8 cellular contexts compared by ENCODE assay signal in the genomic region with DNA sequence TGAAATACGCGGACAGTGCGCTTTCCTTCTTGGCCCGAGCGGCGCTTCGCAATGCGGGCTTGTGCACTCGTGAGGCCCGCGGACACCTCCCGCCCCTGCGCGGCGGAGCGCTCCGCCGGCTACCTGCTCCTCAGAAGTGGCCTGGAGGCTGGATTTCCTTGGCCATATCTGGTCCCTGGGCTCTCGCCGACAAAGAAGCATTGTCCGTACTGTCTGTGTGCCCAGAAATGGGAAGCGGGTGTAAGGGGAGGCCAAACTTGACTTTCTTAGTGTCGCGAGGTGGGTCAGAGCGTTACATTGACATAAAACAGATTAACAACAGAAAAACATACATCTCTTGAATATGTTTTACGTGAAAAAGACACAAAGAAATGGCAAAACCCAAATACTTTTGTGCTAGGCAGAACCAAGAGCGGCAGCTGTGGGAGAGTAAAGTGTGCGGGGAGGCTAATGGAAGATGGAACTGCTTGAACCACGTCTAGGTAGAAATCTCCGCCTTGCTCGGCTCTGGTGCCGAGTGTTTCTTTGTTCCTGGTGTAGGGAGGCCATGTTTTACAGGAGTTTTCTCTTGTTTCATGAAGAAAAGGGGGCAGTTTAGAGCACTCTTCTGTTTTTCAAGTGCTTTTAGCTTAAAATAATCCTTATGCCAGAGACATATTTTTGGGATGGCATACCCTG.
DNase-seq lines count a peak whose midpoint lies in the region; ATAC-seq and TF ChIP-seq lines count a peak whose summit lies in the region.

No MANE protein-coding gene starts in this region.

- POLR2A ChIA-PET in GM10248 (lab: Yijun Ruan, JAX): interaction anchor here (2.3 kb wide), 1 partner anchor 57 kb away, joined by 6 read pairs; no protein-coding TSS in a partner anchor

- CTCF ChIA-PET in GM10248 (lab: Yijun Ruan, JAX): interaction anchor here (1.0 to 2.3 kb wide), 8 partner anchors 8 to 89 kb away, joined by 3 to 12 read pairs (median 4); no protein-coding TSS in a partner anchor

- in situ Hi-C loops in astrocyte of the cerebellum (cut with HindIII; ENCODE audit: low sequenced_read_pairs): no loop called here

- peak; percentile 15 for ATAC-seq in HG03066 (IDR thresholded peaks at IDR 0.05; ENCODE audit: low read depth, unreplicated experiment)

- TF ChIP-seq CTCF in astrocyte of the cerebellum (IDR thresholded peaks at IDR 0.05; ENCODE audit: low read depth, low read length, missing control alignments) (no peak), GM10248 (IDR thresholded peaks at IDR 0.05; ENCODE audit: control extremely low read depth, extremely low read depth, low read depth, missing control alignments) (no peak)

- peak; percentile 28 for DNase-seq in activated naive CD4-positive, alpha-beta T cell treated with Interleukin-2 at 50 U/mL for 16 hours
- DNase-seq in activated naive CD4-positive, alpha-beta T cell treated with anti-CD3 and anti-CD28 coated beads, Interleukin-2, amount 50 U/mL, for 16 hours: no peak
- DNase-seq in NCI-H526 (lab: John Stamatoyannopoulos, UW) (peak; percentile 12 to 32), astrocyte of the cerebellum (ENCODE audit: low read depth) (no peak), kidney glomerular epithelial cell (lab: John Stamatoyannopoulos, UW) (peak; percentile 44), GM10248 (ENCODE audit: extremely low spot score) (no peak)
- DNase-seq in stimulated activated CD8-positive, alpha-beta memory T cell treated with anti-CD3 and anti-CD28 coated beads, Interleukin-12 subunit alpha, Interleukin-12 subunit beta, amount 100 ng/mL, for 1 hour (ENCODE audit: low read depth): peak; percentile 3

- H3K4me3 ChIP-seq in astrocyte of the cerebellum (ENCODE audit: low read depth, low read length): peak overlapping the region; percentile 97

Comparison
In these comparisons a context has a peak if more than half of its experiments do, and no peak if none do; other contexts are left out.
1. DNase-seq: peak in activated naive CD4-positive, alpha-beta T cell treated with Interleukin-2 at 50 U/mL for 16 hours (single experiment), NCI-H526 (2 of 2), kidney glomerular epithelial cell (single experiment) and stimulated activated CD8-positive, alpha-beta memory T cell treated with anti-CD3 and anti-CD28 coated beads, Interleukin-12 subunit alpha, Interleukin-12 subunit beta, amount 100 ng/mL, for 1 hour (single experiment); none in activated naive CD4-positive, alpha-beta T cell treated with anti-CD3 and anti-CD28 coated beads, Interleukin-2, amount 50 U/mL, for 16 hours (single experiment), astrocyte of the cerebellum (single experiment) and GM10248 (single experiment).